Comparison of ENCODE assay signal across 1 cellular context in the genomic region with DNA sequence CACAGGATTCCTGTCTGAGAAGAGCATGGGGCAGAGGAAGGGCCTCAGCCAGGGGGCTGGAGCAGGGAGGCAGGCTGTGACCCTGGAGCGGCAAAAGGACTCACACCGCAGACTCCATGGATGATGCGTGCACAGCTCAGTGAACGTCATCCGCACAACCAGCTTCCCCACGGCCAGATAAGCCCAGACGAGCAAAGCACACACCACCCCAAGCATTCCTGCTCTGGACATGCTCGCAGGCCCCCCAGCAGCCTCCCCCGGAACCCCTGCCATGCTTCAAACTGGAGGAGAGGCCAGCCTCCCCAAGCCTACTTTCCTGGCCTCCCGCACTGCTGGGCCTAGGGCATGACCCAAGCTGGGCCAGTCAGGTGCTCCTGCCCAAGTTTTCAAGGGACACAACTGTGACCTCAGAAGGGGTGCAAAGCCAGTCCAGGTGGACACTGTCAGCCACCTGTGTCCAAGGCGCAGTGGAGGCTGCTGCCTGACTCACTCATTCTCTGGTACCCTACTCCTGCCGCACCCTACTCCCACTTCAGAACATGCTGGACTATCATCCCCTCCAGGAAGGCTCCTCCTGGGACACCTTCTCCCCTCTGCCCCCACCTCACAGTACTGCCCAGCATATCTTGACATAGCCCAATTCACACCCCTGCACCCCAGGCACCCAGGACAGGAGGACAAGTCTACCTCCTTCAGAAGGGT.
TF ChIP-seq lines count a peak whose summit lies in the region.

No MANE protein-coding gene starts in this region.

TF ChIP-seq in GM23338, 12 proteins besides CTCF, POLR2A, EP300 and RAD21 (continued from another document):
- TF ChIP-seq, protein P1, sequence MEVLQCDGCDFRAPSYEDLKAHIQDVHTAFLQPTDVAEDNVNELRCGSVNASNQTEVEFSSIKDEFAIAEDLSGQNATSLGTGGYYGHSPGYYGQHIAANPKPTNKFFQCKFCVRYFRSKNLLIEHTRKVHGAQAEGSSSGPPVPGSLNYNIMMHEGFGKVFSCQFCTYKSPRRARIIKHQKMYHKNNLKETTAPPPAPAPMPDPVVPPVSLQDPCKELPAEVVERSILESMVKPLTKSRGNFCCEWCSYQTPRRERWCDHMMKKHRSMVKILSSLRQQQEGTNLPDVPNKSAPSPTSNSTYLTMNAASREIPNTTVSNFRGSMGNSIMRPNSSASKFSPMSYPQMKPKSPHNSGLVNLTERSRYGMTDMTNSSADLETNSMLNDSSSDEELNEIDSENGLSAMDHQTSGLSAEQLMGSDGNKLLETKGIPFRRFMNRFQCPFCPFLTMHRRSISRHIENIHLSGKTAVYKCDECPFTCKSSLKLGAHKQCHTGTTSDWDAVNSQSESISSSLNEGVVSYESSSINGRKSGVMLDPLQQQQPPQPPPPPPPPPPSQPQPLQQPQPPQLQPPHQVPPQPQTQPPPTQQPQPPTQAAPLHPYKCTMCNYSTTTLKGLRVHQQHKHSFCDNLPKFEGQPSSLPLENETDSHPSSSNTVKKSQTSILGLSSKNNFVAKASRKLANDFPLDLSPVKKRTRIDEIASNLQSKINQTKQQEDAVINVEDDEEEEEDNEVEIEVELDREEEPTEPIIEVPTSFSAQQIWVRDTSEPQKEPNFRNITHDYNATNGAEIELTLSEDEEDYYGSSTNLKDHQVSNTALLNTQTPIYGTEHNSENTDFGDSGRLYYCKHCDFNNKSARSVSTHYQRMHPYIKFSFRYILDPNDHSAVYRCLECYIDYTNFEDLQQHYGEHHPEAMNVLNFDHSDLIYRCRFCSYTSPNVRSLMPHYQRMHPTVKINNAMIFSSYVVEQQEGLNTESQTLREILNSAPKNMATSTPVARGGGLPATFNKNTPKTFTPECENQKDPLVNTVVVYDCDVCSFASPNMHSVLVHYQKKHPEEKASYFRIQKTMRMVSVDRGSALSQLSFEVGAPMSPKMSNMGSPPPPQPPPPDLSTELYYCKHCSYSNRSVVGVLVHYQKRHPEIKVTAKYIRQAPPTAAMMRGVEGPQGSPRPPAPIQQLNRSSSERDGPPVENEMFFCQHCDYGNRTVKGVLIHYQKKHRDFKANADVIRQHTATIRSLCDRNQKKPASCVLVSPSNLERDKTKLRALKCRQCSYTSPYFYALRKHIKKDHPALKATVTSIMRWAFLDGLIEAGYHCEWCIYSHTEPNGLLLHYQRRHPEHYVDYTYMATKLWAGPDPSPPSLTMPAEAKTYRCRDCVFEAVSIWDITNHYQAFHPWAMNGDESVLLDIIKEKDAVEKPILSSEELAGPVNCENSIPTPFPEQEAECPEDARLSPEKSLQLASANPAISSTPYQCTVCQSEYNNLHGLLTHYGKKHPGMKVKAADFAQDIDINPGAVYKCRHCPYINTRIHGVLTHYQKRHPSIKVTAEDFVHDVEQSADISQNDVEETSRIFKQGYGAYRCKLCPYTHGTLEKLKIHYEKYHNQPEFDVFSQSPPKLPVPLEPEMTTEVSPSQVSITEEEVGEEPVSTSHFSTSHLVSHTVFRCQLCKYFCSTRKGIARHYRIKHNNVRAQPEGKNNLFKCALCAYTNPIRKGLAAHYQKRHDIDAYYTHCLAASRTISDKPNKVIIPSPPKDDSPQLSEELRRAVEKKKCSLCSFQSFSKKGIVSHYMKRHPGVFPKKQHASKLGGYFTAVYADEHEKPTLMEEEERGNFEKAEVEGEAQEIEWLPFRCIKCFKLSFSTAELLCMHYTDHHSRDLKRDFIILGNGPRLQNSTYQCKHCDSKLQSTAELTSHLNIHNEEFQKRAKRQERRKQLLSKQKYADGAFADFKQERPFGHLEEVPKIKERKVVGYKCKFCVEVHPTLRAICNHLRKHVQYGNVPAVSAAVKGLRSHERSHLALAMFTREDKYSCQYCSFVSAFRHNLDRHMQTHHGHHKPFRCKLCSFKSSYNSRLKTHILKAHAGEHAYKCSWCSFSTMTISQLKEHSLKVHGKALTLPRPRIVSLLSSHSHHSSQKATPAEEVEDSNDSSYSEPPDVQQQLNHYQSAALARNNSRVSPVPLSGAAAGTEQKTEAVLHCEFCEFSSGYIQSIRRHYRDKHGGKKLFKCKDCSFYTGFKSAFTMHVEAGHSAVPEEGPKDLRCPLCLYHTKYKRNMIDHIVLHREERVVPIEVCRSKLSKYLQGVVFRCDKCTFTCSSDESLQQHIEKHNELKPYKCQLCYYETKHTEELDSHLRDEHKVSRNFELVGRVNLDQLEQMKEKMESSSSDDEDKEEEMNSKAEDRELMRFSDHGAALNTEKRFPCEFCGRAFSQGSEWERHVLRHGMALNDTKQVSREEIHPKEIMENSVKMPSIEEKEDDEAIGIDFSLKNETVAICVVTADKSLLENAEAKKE (CRISPR knock-in tag; IDR thresholded peaks at IDR 0.05) = no peak
- TF ChIP-seq EZH2phosphoT487 (IDR thresholded peaks at IDR 0.05; ENCODE audit: unreplicated experiment) (no peak), CREB1 (CRISPR knock-in tag; IDR thresholded peaks at IDR 0.05; ENCODE audit: low read depth) (no peak), POLR2AphosphoS5 (IDR thresholded peaks at IDR 0.05; ENCODE audit: low read depth) (no peak), NANOG (IDR thresholded peaks at IDR 0.05; ENCODE audit: borderline replicate concordance) (no peak)
- TF ChIP-seq, protein P2, sequence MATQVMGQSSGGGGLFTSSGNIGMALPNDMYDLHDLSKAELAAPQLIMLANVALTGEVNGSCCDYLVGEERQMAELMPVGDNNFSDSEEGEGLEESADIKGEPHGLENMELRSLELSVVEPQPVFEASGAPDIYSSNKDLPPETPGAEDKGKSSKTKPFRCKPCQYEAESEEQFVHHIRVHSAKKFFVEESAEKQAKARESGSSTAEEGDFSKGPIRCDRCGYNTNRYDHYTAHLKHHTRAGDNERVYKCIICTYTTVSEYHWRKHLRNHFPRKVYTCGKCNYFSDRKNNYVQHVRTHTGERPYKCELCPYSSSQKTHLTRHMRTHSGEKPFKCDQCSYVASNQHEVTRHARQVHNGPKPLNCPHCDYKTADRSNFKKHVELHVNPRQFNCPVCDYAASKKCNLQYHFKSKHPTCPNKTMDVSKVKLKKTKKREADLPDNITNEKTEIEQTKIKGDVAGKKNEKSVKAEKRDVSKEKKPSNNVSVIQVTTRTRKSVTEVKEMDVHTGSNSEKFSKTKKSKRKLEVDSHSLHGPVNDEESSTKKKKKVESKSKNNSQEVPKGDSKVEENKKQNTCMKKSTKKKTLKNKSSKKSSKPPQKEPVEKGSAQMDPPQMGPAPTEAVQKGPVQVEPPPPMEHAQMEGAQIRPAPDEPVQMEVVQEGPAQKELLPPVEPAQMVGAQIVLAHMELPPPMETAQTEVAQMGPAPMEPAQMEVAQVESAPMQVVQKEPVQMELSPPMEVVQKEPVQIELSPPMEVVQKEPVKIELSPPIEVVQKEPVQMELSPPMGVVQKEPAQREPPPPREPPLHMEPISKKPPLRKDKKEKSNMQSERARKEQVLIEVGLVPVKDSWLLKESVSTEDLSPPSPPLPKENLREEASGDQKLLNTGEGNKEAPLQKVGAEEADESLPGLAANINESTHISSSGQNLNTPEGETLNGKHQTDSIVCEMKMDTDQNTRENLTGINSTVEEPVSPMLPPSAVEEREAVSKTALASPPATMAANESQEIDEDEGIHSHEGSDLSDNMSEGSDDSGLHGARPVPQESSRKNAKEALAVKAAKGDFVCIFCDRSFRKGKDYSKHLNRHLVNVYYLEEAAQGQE (IDR thresholded peaks at IDR 0.05; ENCODE audit: unreplicated experiment) = no peak
